Comparison of ENCODE assay signal across 15 cellular contexts in genomic region chr5:5979362-5979760, GRCh38.
A peak's percentile ranks its signal among the peaks of the same experiment; 100 is the strongest.
DNase-seq lines count a peak whose midpoint lies in the region; ATAC-seq and TF ChIP-seq lines count a peak whose summit lies in the region.
"Had no signal": no experiment of that assay in that cellular context is flagged by ENCODE, and none has a peak within 500 bp of the region (broad histone marks: within the 10 kb centered on the region; RNA-seq: fewer than 3 reads in every experiment).

No MANE protein-coding gene starts in this region.

- intact Hi-C loops in adrenal gland (cut with DNase I), result no loop called here
- intact Hi-C loops in activated T-helper 1 cell treated with anti-CD3 and anti-CD28 coated beads, Interleukin-12 subunit alpha, Interleukin-12 subunit beta, Interleukin-2, Interleukin-4 antibody, amounts not matched to agents 30 ng/mL and 10 ng/mL and 1 ng/mL, durations not matched to agents 14 hours and 24 hours and 36 hours (cut with micrococcal nuclease), result no loop called here

- DNase-seq in MG63 (peak; percentile 74), adrenal gland (peak in 6 of 7 donors; percentile 25 to 66 (median 34)), kidney epithelial cell (ENCODE audit: low read depth) (peak; percentile 18), stromal cell of bone marrow (ENCODE audit: low read depth) (peak; percentile 44), left lobe of liver (ENCODE audit: low spot score) (no peak)
- no peak for DNase-seq in activated T-helper 1 cell treated with anti-CD3 and anti-CD28 coated beads, Interleukin-12 subunit alpha, Interleukin-12 subunit beta, Interleukin-2, Interleukin-4 antibody, amounts not matched to agents 30 ng/mL and 10 ng/mL and 1 ng/mL, durations not matched to agents 14 hours and 24 hours and 36 hours (ENCODE audit: low spot score)
- DNase-seq: activated CD4-positive, alpha-beta T cell treated with anti-CD3 and anti-CD28 coated beads for 1 hour; activated T-cell treated with anti-CD3 and anti-CD28 coated beads, Interleukin-2, amount 50 U/mL, for 1 hour; CD8-positive, alpha-beta T cell; naive B cell; NCI-H1930 had no signal

- H3K4me3 Mint-ChIP-seq in activated T-helper 1 cell treated with anti-CD3 and anti-CD28 coated beads, Interleukin-12 subunit alpha, Interleukin-12 subunit beta, Interleukin-2, Interleukin-4 antibody, amounts not matched to agents 30 ng/mL and 10 ng/mL and 1 ng/mL, durations not matched to agents 14 hours and 24 hours and 36 hours, result no peak overlapping the region
- H3K4me3 Mint-ChIP-seq: CD8-positive, alpha-beta T cell; naive B cell; stimulated activated naive CD8-positive, alpha-beta T cell treated with anti-CD3 and anti-CD28 coated beads, Interleukin-15, Interleukin-2, amounts not matched to agents 100 ng/mL and 50 ng/mL, for 24 hours had no signal

- H3K9me3 Mint-ChIP-seq in activated T-helper 1 cell treated with anti-CD3 and anti-CD28 coated beads, Interleukin-12 subunit alpha, Interleukin-12 subunit beta, Interleukin-2, Interleukin-4 antibody, amounts not matched to agents 30 ng/mL and 10 ng/mL and 1 ng/mL, durations not matched to agents 14 hours and 24 hours and 36 hours, result no peaks in the 10 kb centered on the region
- H3K9me3 Mint-ChIP-seq: CD8-positive, alpha-beta T cell; stimulated activated naive CD8-positive, alpha-beta T cell treated with anti-CD3 and anti-CD28 coated beads, Interleukin-15, Interleukin-2, amounts not matched to agents 100 ng/mL and 50 ng/mL, for 24 hours had no signal

- no peak overlapping the region for H3K4me3 ChIP-seq in MG63
- H3K4me3 ChIP-seq in adrenal gland, result no peak overlapping the region
- H3K4me3 ChIP-seq in kidney epithelial cell (ENCODE audit: low read depth, low read length), result no peak overlapping the region
- H3K4me3 ChIP-seq: HAP-1 had no signal

- H3K27me3 Mint-ChIP-seq in activated T-helper 1 cell treated with anti-CD3 and anti-CD28 coated beads, Interleukin-12 subunit alpha, Interleukin-12 subunit beta, Interleukin-2, Interleukin-4 antibody, amounts not matched to agents 30 ng/mL and 10 ng/mL and 1 ng/mL, durations not matched to agents 14 hours and 24 hours and 36 hours (ENCODE audit: insufficient read depth), result no peaks in the 10 kb centered on the region
- H3K27me3 Mint-ChIP-seq: stimulated activated naive CD8-positive, alpha-beta T cell treated with anti-CD3 and anti-CD28 coated beads, Interleukin-15, Interleukin-2, amounts not matched to agents 100 ng/mL and 50 ng/mL, for 24 hours had no signal

- no peak overlapping the region for H3K27ac Mint-ChIP-seq in activated T-helper 1 cell treated with anti-CD3 and anti-CD28 coated beads, Interleukin-12 subunit alpha, Interleukin-12 subunit beta, Interleukin-2, Interleukin-4 antibody, amounts not matched to agents 30 ng/mL and 10 ng/mL and 1 ng/mL, durations not matched to agents 14 hours and 24 hours and 36 hours
- H3K27ac Mint-ChIP-seq: CD8-positive, alpha-beta T cell; naive B cell; stimulated activated naive CD8-positive, alpha-beta T cell treated with anti-CD3 and anti-CD28 coated beads, Interleukin-15, Interleukin-2, amounts not matched to agents 100 ng/mL and 50 ng/mL, for 24 hours had no signal

- no peak for ATAC-seq in left lobe of liver
- no peak for ATAC-seq in GM19351 (IDR thresholded peaks at IDR 0.05; ENCODE audit: unreplicated experiment)
- ATAC-seq in GM19324 (IDR thresholded peaks at IDR 0.05; ENCODE audit: low FRiP score, unreplicated experiment), result no peak
- ATAC-seq: CD8-positive, alpha-beta T cell had no signal

- 60 to 75% (median 71%) methylated on average over 3 of the region's 3 CpGs for WGBS in adrenal gland, 4 donors

- TF ChIP-seq CTCF in adrenal gland (IDR thresholded peaks at IDR 0.05) (no peak), kidney epithelial cell (IDR thresholded peaks at IDR 0.05; ENCODE audit: insufficient read depth, low read length, poor library complexity, severe bottlenecking) (no peak)

- H3K36me3 Mint-ChIP-seq in activated T-helper 1 cell treated with anti-CD3 and anti-CD28 coated beads, Interleukin-12 subunit alpha, Interleukin-12 subunit beta, Interleukin-2, Interleukin-4 antibody, amounts not matched to agents 30 ng/mL and 10 ng/mL and 1 ng/mL, durations not matched to agents 14 hours and 24 hours and 36 hours (ENCODE audit: low read depth), result no peaks in the 10 kb centered on the region
- H3K36me3 Mint-ChIP-seq: CD8-positive, alpha-beta T cell; naive B cell had no signal

- H3K27me3 ChIP-seq in MG63 (no peaks in the 10 kb centered on the region), adrenal gland (no peaks in the 10 kb centered on the region), kidney epithelial cell (ENCODE audit: control insufficient read depth, insufficient read depth, low read length) (no peaks in the 10 kb centered on the region)

- H3K36me3 ChIP-seq in MG63 (no peaks in the 10 kb centered on the region), adrenal gland (replicated peaks in 1 of 2) (no peaks in the 10 kb centered on the region), kidney epithelial cell (ENCODE audit: control insufficient read depth, insufficient read depth, low read length) (no peaks in the 10 kb centered on the region)
- H3K36me3 ChIP-seq: HAP-1 had no signal

- H3K27ac ChIP-seq in adrenal gland, result no peak overlapping the region

- H3K9me3 ChIP-seq in MG63 (no peaks in the 10 kb centered on the region), adrenal gland (replicated peaks in 1 of 3) (no peaks in the 10 kb centered on the region)
- H3K9me3 ChIP-seq: HAP-1 had no signal

- no peak for TF ChIP-seq POLR2A in adrenal gland (IDR thresholded peaks at IDR 0.05)

- no peaks in the 10 kb centered on the region for H3K4me1 Mint-ChIP-seq in activated T-helper 1 cell treated with anti-CD3 and anti-CD28 coated beads, Interleukin-12 subunit alpha, Interleukin-12 subunit beta, Interleukin-2, Interleukin-4 antibody, amounts not matched to agents 30 ng/mL and 10 ng/mL and 1 ng/mL, durations not matched to agents 14 hours and 24 hours and 36 hours (ENCODE audit: low read depth)
- H3K4me1 Mint-ChIP-seq: naive B cell had no signal

- H3K4me1 ChIP-seq in adrenal gland (replicated peaks in 1 of 2), result no peaks in the 10 kb centered on the region
- H3K4me1 ChIP-seq: HAP-1 had no signal

Comparison
In these comparisons a context has a peak if more than half of its experiments do, and no peak if none do; other contexts are left out.
1. DNase-seq: peak in MG63 (single experiment), adrenal gland (6 of 7), kidney epithelial cell (single experiment) and stromal cell of bone marrow (single experiment); none in activated T-helper 1 cell treated with anti-CD3 and anti-CD28 coated beads, Interleukin-12 subunit alpha, Interleukin-12 subunit beta, Interleukin-2, Interleukin-4 antibody, amounts not matched to agents 30 ng/mL and 10 ng/mL and 1 ng/mL, durations not matched to agents 14 hours and 24 hours and 36 hours (single experiment) and left lobe of liver (single experiment).